ENCODE assay signal across 15 cellular contexts in genomic region chr3:124063168-124063909, GRCh38. TPM values are rescaled to one million over a fixed set of nuclear protein-coding genes. Genes with fewer than 3 reads are reported as not detected.
DNase-seq lines count a peak whose midpoint lies in the region; ATAC-seq and TF ChIP-seq lines count a peak whose summit lies in the region.
"Had no signal": no experiment of that assay in that cellular context is flagged by ENCODE, and none has a peak within 500 bp of the region (broad histone marks: within the 10 kb centered on the region; RNA-seq: fewer than 3 reads in every experiment).

No MANE protein-coding gene starts in this region.

- no peak overlapping the region for H3K18ac ChIP-seq in IMR-90 (ENCODE audit: low read depth, low read length)

- H3K4me1 ChIP-seq in IMR-90 (ENCODE audit: control insufficient read depth, insufficient read depth, low read length) (peaks cover 9% of the 10 kb centered on the region; the same call in 1 of the 2 replicates), ascending aorta (peaks cover 16 to 51% of the 10 kb centered on the region in 2 donors), left lung (peaks cover 0 to 7% of the 10 kb centered on the region in 2 donors), A673 (ENCODE audit: insufficient read depth, low read length, poor library complexity, severe bottlenecking) (no peaks in the 10 kb centered on the region)

- TF ChIP-seq POLR2A in IMR-90 (IDR thresholded peaks at IDR 0.05; ENCODE audit: low read depth, low read length), result no peak

- no peak overlapping the region for H3K9ac ChIP-seq in IMR-90 (ENCODE audit: low read depth, low read length)

- CTCF ChIA-PET in AG04450 (lab: Charles Lee), result interaction anchor here (1.3 to 2.5 kb wide), 4 partner anchors 11 to 30 kb away, joined by 3 to 12 read pairs (median 6); partner anchors contain the start of gene KALRN
- CTCF ChIA-PET in IMR-90 (lab: Yijun Ruan, JAX), result no interaction called here
- CTCF ChIA-PET in A673 (lab: Charles Lee), result interaction anchor here (0.9 kb wide), 1 partner anchor 31 kb away, joined by 3 read pairs; no protein-coding TSS in a partner anchor

- no peak overlapping the region for H4K8ac ChIP-seq in IMR-90 (ENCODE audit: low read depth in 2 of 2, low read length in 2 of 2)

- 0 out of 2 replicates have a peak, but pooled peaks cover 5% of the 10 kb centered on the region for H4K20me1 ChIP-seq in IMR-90 (ENCODE audit: insufficient read depth, low read length)

- H2BK120ac ChIP-seq in IMR-90 (ENCODE audit: low read depth, low read length), result no peak overlapping the region

- intact Hi-C loops in IMR-90 (cut with micrococcal nuclease) (no loop called here), ascending aorta (cut with DNase I) (no loop called here), left lung (cut with DNase I) (no loop called here), A673 (cut with micrococcal nuclease; ENCODE audit: unreplicated experiment) (no loop called here)

- TF ChIP-seq CTCF in AG04450 (IDR thresholded peaks at IDR 0.05; ENCODE audit: low read depth, low read length) (no peak), IMR-90 (conservative IDR thresholded peaks at IDR 0.05; ENCODE audit: low read depth, low read length) (no peak), ascending aorta (IDR thresholded peaks at IDR 0.05) (no peak), left lung (IDR thresholded peaks at IDR 0.05) (no peak), A673 (conservative IDR thresholded peaks at IDR 0.05; ENCODE audit: low read depth, low read length) (no peak)

- H3K9me3 ChIP-seq in AG04450 (ENCODE audit: control insufficient read depth, insufficient read depth, low read length) (no peaks in the 10 kb centered on the region), IMR-90 (ENCODE audit: control insufficient read depth, insufficient read depth, low read length) (no peaks in the 10 kb centered on the region), ascending aorta (no peaks in the 10 kb centered on the region), left lung (no peaks in the 10 kb centered on the region), A673 (ENCODE audit: low read depth, low read length, poor library complexity, severe bottlenecking) (peaks cover 1% of the 10 kb centered on the region)

- no peak overlapping the region for H4K91ac ChIP-seq in IMR-90 (ENCODE audit: insufficient read depth, low read depth, low read length)

- H3K36me3 ChIP-seq in IMR-90 (ENCODE audit: control insufficient read depth, insufficient read depth, low read length) (no peaks in the 10 kb centered on the region), ascending aorta (no peaks in the 10 kb centered on the region), left lung (no peaks in the 10 kb centered on the region), A673 (ENCODE audit: insufficient read depth, low read length, poor library complexity, severe bottlenecking) (no peaks in the 10 kb centered on the region)

- no peaks in the 10 kb centered on the region; the same call in 1 of the 2 replicates for H3K9me1 ChIP-seq in IMR-90 (ENCODE audit: insufficient read depth, low read length)

- dilution Hi-C loops in IMR-90 (cut with HindIII; ENCODE audit: low sequenced_read_pairs, unreplicated experiment), result no loop called here

- peaks cover 10% of the 10 kb centered on the region for H3K27me3 ChIP-seq in AG04450 (ENCODE audit: control insufficient read depth, insufficient read depth, low read length)
- H3K27me3 ChIP-seq in IMR-90 (ENCODE audit: control insufficient read depth, insufficient read depth, low read length), result peaks cover 16% of the 10 kb centered on the region
- H3K27me3 ChIP-seq in ascending aorta, result no peaks in the 10 kb centered on the region
- no peaks in the 10 kb centered on the region for H3K27me3 ChIP-seq in left lung
- no peaks in the 10 kb centered on the region for H3K27me3 ChIP-seq in A673 (replicated peaks; ENCODE audit: insufficient read depth, low read depth, low read length, poor library complexity)

- no peak overlapping the region for H3K4ac ChIP-seq in IMR-90 (ENCODE audit: low read depth, low read length)

- BruUV-seq in IMR-90 (replicated peaks; lab: Mats Ljungman, UMichigan) (no TSS peak), A673 (replicated peaks; lab: Mats Ljungman, UMichigan) (no TSS peak)

- DNase-seq in AG04450 (ENCODE audit: low read depth, low spot score) (peak; percentile 15), IMR-90 (peak; percentile 60), ascending aorta (ENCODE audit: low spot score in 2 of 2) (peak in 1 of 2 donors; percentile 70), left lung (no peak), NCI-H345 (lab: John Stamatoyannopoulos, UW) (no peak), DMS153 (lab: John Stamatoyannopoulos, UW) (no peak), GM19240 (ENCODE audit: insufficient read length, low spot score) (no peak), A673 (ENCODE audit: low spot score) (no peak)
- DNase-seq: activated CD4-positive, alpha-beta T cell treated with anti-CD3 and anti-CD28 coated beads, Interleukin-2, amount 50 U/mL, for 4 hours; activated gamma-delta T cell; foreskin melanocyte; kidney; OCI-M1 had no signal

- in situ Hi-C loops in IMR-90 (cut with MboI; ENCODE audit: low sequenced_read_pairs), result no loop called here

- no peak overlapping the region for H3K23ac ChIP-seq in IMR-90 (ENCODE audit: low read depth, low read length)

- H2AK9ac ChIP-seq in IMR-90 (replicated peaks; ENCODE audit: low read depth, low read length, poor library complexity), result no peak overlapping the region

- H2BK20ac ChIP-seq in IMR-90 (ENCODE audit: low read depth, low read length), result no peak overlapping the region

- WGBS in IMR-90 (ENCODE audit: extremely low coverage in 2 of 2, insufficient read length in 1 of 2), 2 experiments, result 31% methylated on average over 4 of the region's 9 CpGs; no CpG with 5 or more reads in 1 of the 2 experiments

- H3K56ac ChIP-seq in IMR-90 (ENCODE audit: extremely low read depth, insufficient read depth, low read length), result no peak overlapping the region

- H2AK5ac ChIP-seq in IMR-90 (ENCODE audit: low read depth, low read length), result no peak overlapping the region

- H3K27ac ChIP-seq in AG04450 (ENCODE audit: low read depth, low read length) (no peak overlapping the region), IMR-90 (ENCODE audit: insufficient read depth, low read length) (no peak overlapping the region), ascending aorta (peak overlapping the region; percentile 39 to 46), left lung (no peak overlapping the region), A673 (ENCODE audit: low read depth, low read length, poor library complexity, severe bottlenecking) (no peak overlapping the region)
- H3K27ac ChIP-seq: skin epidermis had no signal

- no peak overlapping the region for H2AFZ ChIP-seq in IMR-90 (replicated peaks; ENCODE audit: low read length, poor library complexity)

- POLR2A ChIA-PET in AG04450 (lab: Yijun Ruan, JAX) (no interaction called here), IMR-90 (lab: Charles Lee; ENCODE audit: unreplicated experiment) (no interaction called here), A673 (lab: Charles Lee; ENCODE audit: low non-redundant PET) (no interaction called here)

- H3K14ac ChIP-seq in IMR-90 (replicated peaks; ENCODE audit: low read depth, low read length), result no peak overlapping the region

- ATAC-seq in IMR-90 (ENCODE audit: low read depth), result peak; percentile 37
- ATAC-seq in left lung, result peak; percentile 62
- ATAC-seq: natural killer cell treated with Interleukin-12 subunit alpha and Interleukin-12 subunit beta and Interleukin-15 and Interleukin-18, amount 100 ng/mL, for 72 hours had no signal

- H3K4me2 ChIP-seq in IMR-90 (ENCODE audit: low read depth, low read length), result no peak overlapping the region; the same call in 1 of the 2 replicates

- no peak overlapping the region for H4K5ac ChIP-seq in IMR-90 (ENCODE audit: low read depth, low read length)

- H2BK5ac ChIP-seq in IMR-90 (ENCODE audit: low read depth, low read length, poor library complexity, severe bottlenecking), result no peak overlapping the region

- H3K4me3 ChIP-seq in AG04450 (ENCODE audit: low read depth, low read length), result no peak overlapping the region
- H3K4me3 ChIP-seq in IMR-90 (ENCODE audit: insufficient read depth, low read depth, low read length), result no peak overlapping the region
- H3K4me3 ChIP-seq in ascending aorta, result no peak overlapping the region
- no peak overlapping the region for H3K4me3 ChIP-seq in left lung
- H3K4me3 ChIP-seq in A673 (ENCODE audit: low read depth, low read length, poor library complexity, severe bottlenecking), result no peak overlapping the region
- H3K4me3 ChIP-seq: skin epidermis had no signal

- no peaks in the 10 kb centered on the region for H3K79me1 ChIP-seq in IMR-90 (ENCODE audit: low read depth in 1 of 2, low read length in 2 of 2)

- no peak overlapping the region for H2BK15ac ChIP-seq in IMR-90 (ENCODE audit: low read depth, low read length)

- no peak for TF ChIP-seq RAD21 in IMR-90 (IDR thresholded peaks at IDR 0.05; ENCODE audit: low read length)

TF ChIP-seq in IMR-90, 13 proteins besides CTCF, POLR2A, EP300 and RAD21:
- no peak for TF ChIP-seq MXI1 (IDR thresholded peaks at IDR 0.05; ENCODE audit: borderline replicate concordance, low read depth, low read length)
- no peak for TF ChIP-seq NFE2L2 (IDR thresholded peaks at IDR 0.05; ENCODE audit: low read depth, low read length)
- no peak for TF ChIP-seq CHD1 (IDR thresholded peaks at IDR 0.05; ENCODE audit: low read depth, low read length)
- TF ChIP-seq RCOR1 (IDR thresholded peaks at IDR 0.05; ENCODE audit: insufficient replicate concordance, low read length), result no peak
- no peak for TF ChIP-seq RFX5 (IDR thresholded peaks at IDR 0.05; ENCODE audit: low read depth, low read length)
- no peak for TF ChIP-seq USF2 (IDR thresholded peaks at IDR 0.05; ENCODE audit: low read depth, low read length)
- no peak for TF ChIP-seq BHLHE40 (IDR thresholded peaks at IDR 0.05; ENCODE audit: low read depth, low read length)
- no peak for TF ChIP-seq FOS (IDR thresholded peaks at IDR 0.05; ENCODE audit: low read depth, low read length)
- TF ChIP-seq CEBPB (IDR thresholded peaks at IDR 0.05; ENCODE audit: low read depth, low read length), result no peak

RNA-seq across cellular contexts. Expression of gene KALRN, which starts 30.2 kb away (rescaled TPM):
- polyA plus RNA-seq in AG04450 (2011; rRNA removed), result 6.7 and 8.8 TPM in 2 replicates
- 35.6 and 51.2 TPM in 2 replicates for polyA minus RNA-seq in AG04450 (2011; rRNA and poly(A)+ RNA removed)
- total RNA-seq in IMR-90 (2012; rRNA removed), result 4.7 and 7.7 TPM in 2 replicates
- polyA plus RNA-seq in IMR-90 (2012; rRNA removed), result 2.8 and 3.2 TPM in 2 replicates
- polyA plus RNA-seq in IMR-90 (2012; cell fraction: cytosol; rRNA removed), result 2.3 and 3.5 TPM in 2 replicates
- polyA plus RNA-seq in IMR-90 (2012; cell fraction: nucleus; rRNA removed; ENCODE audit: low replicate concordance), result 5.3 and 7.1 TPM in 2 replicates
- total RNA-seq in ascending aorta, result 292 TPM
- total RNA-seq in left lung, result 10 to 100 TPM; 19.2 to 25.4 TPM
- total RNA-seq in A673 (2021), result 34.9 and 42.5 TPM in 2 replicates

Comparison
In these comparisons a context has a peak if more than half of its experiments do, and no peak if none do; other contexts are left out.
1. DNase-seq: peak in AG04450 (single experiment) and IMR-90 (single experiment); none in left lung (0 of 2), NCI-H345 (single experiment), DMS153 (single experiment), GM19240 (single experiment) and A673 (single experiment).
2. H3K27ac ChIP-seq: peak in ascending aorta (2 of 2); none in AG04450 (single experiment), IMR-90 (single experiment), left lung (0 of 2) and A673 (single experiment).